In genomic region chr4:86959588-86960500, GRCh38 we compare ENCODE assay signal across 2 cellular contexts.
TF ChIP-seq lines count a peak whose summit lies in the region.

No MANE protein-coding gene starts in this region.

TF ChIP-seq in A549, 52 proteins besides CTCF, POLR2A, EP300 and RAD21 (continued from another document):
- TF ChIP-seq FOSL2 (IDR thresholded peaks at IDR 0.05), result no peak
- TF ChIP-seq FOSL2 (CRISPR knock-in tag; IDR thresholded peaks at IDR 0.05), result no peak
- TF ChIP-seq CEBPB (IDR thresholded peaks at IDR 0.05), result no peak
- no peak for TF ChIP-seq HOXB5 (CRISPR knock-in tag; IDR thresholded peaks at IDR 0.05)
- TF ChIP-seq, protein P1, sequence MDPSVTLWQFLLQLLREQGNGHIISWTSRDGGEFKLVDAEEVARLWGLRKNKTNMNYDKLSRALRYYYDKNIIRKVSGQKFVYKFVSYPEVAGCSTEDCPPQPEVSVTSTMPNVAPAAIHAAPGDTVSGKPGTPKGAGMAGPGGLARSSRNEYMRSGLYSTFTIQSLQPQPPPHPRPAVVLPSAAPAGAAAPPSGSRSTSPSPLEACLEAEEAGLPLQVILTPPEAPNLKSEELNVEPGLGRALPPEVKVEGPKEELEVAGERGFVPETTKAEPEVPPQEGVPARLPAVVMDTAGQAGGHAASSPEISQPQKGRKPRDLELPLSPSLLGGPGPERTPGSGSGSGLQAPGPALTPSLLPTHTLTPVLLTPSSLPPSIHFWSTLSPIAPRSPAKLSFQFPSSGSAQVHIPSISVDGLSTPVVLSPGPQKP (IDR thresholded peaks at IDR 0.05; ENCODE audit: low read depth, low read length), result no peak
- no peak for TF ChIP-seq NFE2L2 (conservative IDR thresholded peaks at IDR 0.05; ENCODE audit: low read length)
- no peak for TF ChIP-seq HEYL (CRISPR knock-in tag; IDR thresholded peaks at IDR 0.05)
- no peak for TF ChIP-seq EHMT2 (IDR thresholded peaks at IDR 0.05; ENCODE audit: low read depth)
- TF ChIP-seq, protein P2, sequence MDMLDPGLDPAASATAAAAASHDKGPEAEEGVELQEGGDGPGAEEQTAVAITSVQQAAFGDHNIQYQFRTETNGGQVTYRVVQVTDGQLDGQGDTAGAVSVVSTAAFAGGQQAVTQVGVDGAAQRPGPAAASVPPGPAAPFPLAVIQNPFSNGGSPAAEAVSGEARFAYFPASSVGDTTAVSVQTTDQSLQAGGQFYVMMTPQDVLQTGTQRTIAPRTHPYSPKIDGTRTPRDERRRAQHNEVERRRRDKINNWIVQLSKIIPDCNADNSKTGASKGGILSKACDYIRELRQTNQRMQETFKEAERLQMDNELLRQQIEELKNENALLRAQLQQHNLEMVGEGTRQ (IDR thresholded peaks at IDR 0.05), result no peak
- TF ChIP-seq PHF8 (IDR thresholded peaks at IDR 0.05; ENCODE audit: borderline replicate concordance, low read depth), result no peak
- TF ChIP-seq SREBF2 (IDR thresholded peaks at IDR 0.05), result no peak
TF ChIP-seq in A549: peak in this region for 0.

TF ChIP-seq in GM23338, 12 proteins besides CTCF, POLR2A, EP300 and RAD21 (continued from another document):
- TF ChIP-seq, protein P3, sequence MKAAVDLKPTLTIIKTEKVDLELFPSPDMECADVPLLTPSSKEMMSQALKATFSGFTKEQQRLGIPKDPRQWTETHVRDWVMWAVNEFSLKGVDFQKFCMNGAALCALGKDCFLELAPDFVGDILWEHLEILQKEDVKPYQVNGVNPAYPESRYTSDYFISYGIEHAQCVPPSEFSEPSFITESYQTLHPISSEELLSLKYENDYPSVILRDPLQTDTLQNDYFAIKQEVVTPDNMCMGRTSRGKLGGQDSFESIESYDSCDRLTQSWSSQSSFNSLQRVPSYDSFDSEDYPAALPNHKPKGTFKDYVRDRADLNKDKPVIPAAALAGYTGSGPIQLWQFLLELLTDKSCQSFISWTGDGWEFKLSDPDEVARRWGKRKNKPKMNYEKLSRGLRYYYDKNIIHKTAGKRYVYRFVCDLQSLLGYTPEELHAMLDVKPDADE (IDR thresholded peaks at IDR 0.05), result no peak
- TF ChIP-seq EZH2 (IDR thresholded peaks at IDR 0.05; ENCODE audit: low read depth, unreplicated experiment) (no peak), ZNF331 (CRISPR knock-in tag; IDR thresholded peaks at IDR 0.05; ENCODE audit: low read depth) (no peak), CREB1 (CRISPR knock-in tag; IDR thresholded peaks at IDR 0.05; ENCODE audit: low read depth) (peak; percentile 72), POLR2AphosphoS5 (IDR thresholded peaks at IDR 0.05; ENCODE audit: low read depth) (no peak), EZH2phosphoT487 (IDR thresholded peaks at IDR 0.05; ENCODE audit: unreplicated experiment) (no peak), ZNF114 (CRISPR knock-in tag; IDR thresholded peaks at IDR 0.05) (0 out of 2 replicates have a peak, but pooled peaks have one; percentile 26), JUNB (IDR thresholded peaks at IDR 0.05; ENCODE audit: unreplicated experiment) (no peak), NANOG (IDR thresholded peaks at IDR 0.05; ENCODE audit: borderline replicate concordance) (peak; percentile 99), ZNF462 (CRISPR knock-in tag; IDR thresholded peaks at IDR 0.05) (no peak; the same call in 1 of the 2 replicates)
